Comparison of ENCODE assay signal across 20 cellular contexts in the genomic region with DNA sequence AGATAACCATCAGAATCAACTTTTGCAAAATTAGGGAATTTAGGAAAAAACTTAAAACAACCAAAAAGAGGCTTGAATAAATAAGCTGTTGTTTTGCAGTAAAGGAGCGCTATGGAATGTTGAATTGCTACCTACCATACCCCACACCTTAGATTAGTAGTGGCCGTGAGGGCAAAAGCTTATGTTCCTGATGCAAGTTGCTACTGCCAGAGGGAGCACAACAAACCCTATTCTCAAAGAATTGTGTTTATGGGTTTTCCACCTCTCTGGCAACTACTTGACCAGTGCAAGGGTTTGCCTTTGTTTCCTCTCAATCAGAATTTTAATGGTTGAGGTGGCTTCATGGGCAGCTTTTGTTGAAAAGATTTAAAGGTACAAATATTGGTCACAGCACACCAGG.
"Had no signal": no experiment of that assay in that cellular context is flagged by ENCODE, and none has a peak within 500 bp of the region (broad histone marks: within the 10 kb centered on the region; RNA-seq: fewer than 3 reads in every experiment).

No MANE protein-coding gene starts in this region.

- H3K36me3 ChIP-seq: MG63 had no signal

- ATAC-seq: Panc1, PC-3 had no signal

- DNase-seq: KBM-7, MG63, NCI-H1092, NCI-H1105 treated with DMSO at 0.1 percent for 48 hours, NCI-H1417 treated with DMSO at 0.1 percent for 48 hours, NCI-H146, NCI-H1694 treated with DMSO at 0.1 percent for 48 hours, NCI-H1930, NCI-H2081, NCI-H2107, NCI-H2227 treated with DMSO at 0.1 percent for 48 hours, NCI-H510A, NCI-H524 treated with DMSO at 0.1 percent for 48 hours, NCI-H69, NCI-H774, PC-3, SHP77, SK-N-SH had no signal

- H3K4me2 ChIP-seq: SK-N-SH had no signal

- H3K27me3 ChIP-seq: MG63 had no signal

- H3K9ac ChIP-seq: SK-N-SH had no signal

- H3K4me3 ChIP-seq: MG63 had no signal

- H3K9me3 ChIP-seq: MG63, SK-N-SH had no signal

- H3K27ac ChIP-seq: RWPE1 had no signal
